In genomic region chr22:35860837-35861236, GRCh38 we compare ENCODE assay signal across 27 cellular contexts.
"Had no signal": no experiment of that assay in that cellular context is flagged by ENCODE, and none has a peak within 500 bp of the region (broad histone marks: within the 10 kb centered on the region; RNA-seq: fewer than 3 reads in every experiment).

No MANE protein-coding gene starts in this region.

- H3K9me3 Mint-ChIP-seq: activated B cell treated with CpG ODN at 0.5 μM for 24 hours; activated CD4-positive, alpha-beta T cell treated with anti-CD3 and anti-CD28 coated beads, Interleukin-2, amount 10 ng/mL, durations not matched to agents 24 days and 14 days; activated naive CD4-positive, alpha-beta T cell treated with anti-CD3 and anti-CD28 coated beads, Interleukin-2, amount 50 U/mL, for 24 hours; activated T-cell treated with anti-CD3 and anti-CD28 coated beads, Interleukin-2, amount 50 U/mL, for 24 hours; activated T-helper 1 cell treated with anti-CD3 and anti-CD28 coated beads, Interleukin-12 subunit alpha, Interleukin-12 subunit beta, Interleukin-2, Interleukin-4 antibody, amounts not matched to agents 30 ng/mL and 10 ng/mL and 1 ng/mL, durations not matched to agents 14 hours and 24 hours and 36 hours; T-cell had no signal

- ATAC-seq: activated CD8-positive, alpha-beta memory T cell treated with anti-CD3 and anti-CD28 coated beads, Interleukin-2, amount 10 ng/mL, durations not matched to agents 7 days and 5 days; body of pancreas; T-cell had no signal

- H3K9me3 ChIP-seq: ascending aorta, body of pancreas had no signal

- H3K27ac ChIP-seq: ascending aorta, body of pancreas, PC-9 had no signal

- DNase-seq: activated B cell treated with CpG ODN at 0.5 μM for 24 hours; activated CD4-positive, alpha-beta T cell treated with anti-CD3 and anti-CD28 coated beads for 1 hour; activated CD4-positive, alpha-beta T cell treated with anti-CD3 and anti-CD28 coated beads, Interleukin-2, amount 10 ng/mL, durations not matched to agents 24 days and 14 days; activated CD4-positive, alpha-beta T cell treated with anti-CD3 and anti-CD28 coated beads, Interleukin-2, amount 50 U/mL, for 48 hours; activated CD8-positive, alpha-beta memory T cell treated with anti-CD3 and anti-CD28 coated beads, Interleukin-2, amount 10 ng/mL, durations not matched to agents 7 days and 5 days; activated effector memory CD4-positive, alpha-beta T cell treated with Interleukin-2 at 50 U/mL for 16 hours; activated naive CD4-positive, alpha-beta T cell; activated T-cell treated with anti-CD3 and anti-CD28 coated beads, Interleukin-2, amount 50 U/mL, for 24 hours; body of pancreas; Kasumi-1; NCI-H1092 treated with DMSO at 0.1 percent for 48 hours; NCI-H1417 treated with DMSO at 0.1 percent for 48 hours; NCI-H1694; NCI-H2029; NCI-H2107; NCI-H345; NCI-H510A; NCI-H526 treated with DMSO at 0.1 percent for 48 hours; PC-9; SIG-M5; T-cell; T-helper 2 cell; T1000 had no signal

- H3K27me3 ChIP-seq: ascending aorta, body of pancreas had no signal

- H3K4me3 Mint-ChIP-seq: activated B cell treated with CpG ODN at 0.5 μM for 24 hours; activated CD4-positive, alpha-beta T cell treated with anti-CD3 and anti-CD28 coated beads, Interleukin-2, amount 10 ng/mL, durations not matched to agents 24 days and 14 days; activated CD8-positive, alpha-beta memory T cell treated with anti-CD3 and anti-CD28 coated beads, Interleukin-2, amount 10 ng/mL, durations not matched to agents 7 days and 5 days; activated naive CD4-positive, alpha-beta T cell treated with anti-CD3 and anti-CD28 coated beads, Interleukin-2, amount 50 U/mL, for 24 hours; activated T-cell treated with anti-CD3 and anti-CD28 coated beads, Interleukin-2, amount 50 U/mL, for 24 hours; activated T-helper 1 cell treated with anti-CD3 and anti-CD28 coated beads, Interleukin-12 subunit alpha, Interleukin-12 subunit beta, Interleukin-2, Interleukin-4 antibody, amounts not matched to agents 30 ng/mL and 10 ng/mL and 1 ng/mL, durations not matched to agents 14 hours and 24 hours and 36 hours; T-cell had no signal

- FAIRE-seq: TTC549 had no signal

- H3K36me3 ChIP-seq: ascending aorta had no signal

- H3K27me3 Mint-ChIP-seq: activated naive CD4-positive, alpha-beta T cell treated with anti-CD3 and anti-CD28 coated beads, Interleukin-2, amount 50 U/mL, for 24 hours; activated T-cell treated with anti-CD3 and anti-CD28 coated beads, Interleukin-2, amount 50 U/mL, for 24 hours had no signal

- H3K4me1 Mint-ChIP-seq: activated B cell treated with CpG ODN at 0.5 μM for 24 hours; activated CD4-positive, alpha-beta T cell treated with anti-CD3 and anti-CD28 coated beads, Interleukin-2, amount 10 ng/mL, durations not matched to agents 24 days and 14 days; activated CD8-positive, alpha-beta memory T cell treated with anti-CD3 and anti-CD28 coated beads, Interleukin-2, amount 10 ng/mL, durations not matched to agents 7 days and 5 days; activated naive CD4-positive, alpha-beta T cell treated with anti-CD3 and anti-CD28 coated beads, Interleukin-2, amount 50 U/mL, for 24 hours; T-cell had no signal

- H2AFZ ChIP-seq: PC-9 had no signal

- H3K4me3 ChIP-seq: ascending aorta, body of pancreas, PC-9 had no signal

- H3K27ac Mint-ChIP-seq: activated B cell treated with CpG ODN at 0.5 μM for 24 hours; activated CD4-positive, alpha-beta T cell treated with anti-CD3 and anti-CD28 coated beads, Interleukin-2, amount 10 ng/mL, durations not matched to agents 24 days and 14 days; activated CD8-positive, alpha-beta memory T cell treated with anti-CD3 and anti-CD28 coated beads, Interleukin-2, amount 10 ng/mL, durations not matched to agents 7 days and 5 days; activated naive CD4-positive, alpha-beta T cell treated with anti-CD3 and anti-CD28 coated beads, Interleukin-2, amount 50 U/mL, for 24 hours; activated T-cell treated with anti-CD3 and anti-CD28 coated beads, Interleukin-2, amount 50 U/mL, for 24 hours; activated T-helper 1 cell treated with anti-CD3 and anti-CD28 coated beads, Interleukin-12 subunit alpha, Interleukin-12 subunit beta, Interleukin-2, Interleukin-4 antibody, amounts not matched to agents 30 ng/mL and 10 ng/mL and 1 ng/mL, durations not matched to agents 14 hours and 24 hours and 36 hours; T-cell had no signal

- H3K4me2 ChIP-seq: PC-9 had no signal
